ENCODE assay signal across 11 cellular contexts in the genomic region with DNA sequence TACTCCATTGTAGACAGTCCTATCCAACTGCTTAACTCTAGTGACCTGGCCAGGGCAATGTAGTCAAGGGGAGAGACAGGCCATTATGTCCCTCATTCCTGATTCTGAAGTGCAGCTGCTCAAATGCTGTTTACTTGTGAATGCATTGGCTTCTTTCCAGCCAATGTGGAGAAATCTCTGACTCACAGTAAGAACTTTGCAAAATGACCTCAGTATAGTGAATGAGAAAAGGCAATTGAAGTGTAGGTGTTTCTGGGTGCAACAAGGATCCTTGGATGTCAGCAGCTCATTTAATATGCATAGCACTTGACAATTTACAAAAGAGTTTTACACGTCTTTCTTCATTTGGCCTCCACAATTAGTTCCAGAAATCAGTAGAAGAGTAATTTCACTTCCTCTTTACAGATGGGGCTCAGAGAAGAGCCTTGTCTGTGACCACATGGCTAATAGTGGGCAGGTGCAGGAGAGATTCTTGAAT.
DNase-seq lines count a peak whose midpoint lies in the region; ATAC-seq, FAIRE-seq and TF ChIP-seq lines count a peak whose summit lies in the region.
"Had no signal": no experiment of that assay in that cellular context is flagged by ENCODE, and none has a peak within 500 bp of the region (broad histone marks: within the 10 kb centered on the region; RNA-seq: fewer than 3 reads in every experiment).

No MANE protein-coding gene starts in this region.

- H3K27ac Mint-ChIP-seq in activated naive CD4-positive, alpha-beta T cell treated with anti-CD3 and anti-CD28 coated beads, Interleukin-2, amount 10 ng/mL, durations not matched to agents 7 days and 5 days, result no peak overlapping the region
- H3K27ac Mint-ChIP-seq: activated naive CD8-positive, alpha-beta T cell treated with anti-CD3 and anti-CD28 coated beads, Interleukin-2, amount 50 U/mL, for 24 hours had no signal

- no peak for TF ChIP-seq EP300 in GM12878 (IDR thresholded peaks at IDR 0.05; ENCODE audit: borderline replicate concordance in 1 of 2, control insufficient read depth in 1 of 2, low read depth in 2 of 2, low read length in 2 of 2)
- TF ChIP-seq EP300 in upper lobe of left lung (IDR thresholded peaks at IDR 0.05), result peak in 1 of 4 donors; percentile 77

- DNase-seq in SKM-1 treated with dmso at 0.1 percent for 144 hours (lab: John Stamatoyannopoulos, UW; ENCODE audit: unreplicated experiment) (peak; percentile 0), SKM-1 (lab: John Stamatoyannopoulos, UW; ENCODE audit: unreplicated experiment) (no peak), GM12878 (ENCODE audit: low read depth, low spot score) (peak; percentile 26), upper lobe of left lung (peak in 1 of 2 donors; percentile 65), NCI-H2171 treated with DMSO at 0.1 percent for 48 hours (lab: John Stamatoyannopoulos, UW) (no peak), GM03348 (ENCODE audit: low spot score) (no peak)
- no peak for DNase-seq in activated naive CD4-positive, alpha-beta T cell treated with anti-CD3 and anti-CD28 coated beads, Interleukin-2, amount 10 ng/mL, durations not matched to agents 7 days and 5 days
- DNase-seq: activated naive CD8-positive, alpha-beta T cell treated with anti-CD3 and anti-CD28 coated beads, Interleukin-2, amount 50 U/mL, for 24 hours; NCI-H146 had no signal

- in situ Hi-C loops in GM12878 (cut with MboI), result no loop called here

- TF ChIP-seq POLR2A in GM12878 (IDR thresholded peaks at IDR 0.05; ENCODE audit: low read depth, low read length), result no peak
- no peak for TF ChIP-seq POLR2A in upper lobe of left lung (IDR thresholded peaks at IDR 0.05)

- no peaks in the 10 kb centered on the region for H4K20me1 ChIP-seq in GM12878 (ENCODE audit: control insufficient read depth, insufficient read depth)

- H3K36me3 ChIP-seq in GM12878 (ENCODE audit: control insufficient read depth in 2 of 2, insufficient read depth in 2 of 2, low read length in 1 of 2) (no peaks in the 10 kb centered on the region), upper lobe of left lung (no peaks in the 10 kb centered on the region)

- H3K27me3 Mint-ChIP-seq in activated naive CD4-positive, alpha-beta T cell treated with anti-CD3 and anti-CD28 coated beads, Interleukin-2, amount 10 ng/mL, durations not matched to agents 7 days and 5 days, result no peaks in the 10 kb centered on the region
- H3K27me3 Mint-ChIP-seq: activated naive CD8-positive, alpha-beta T cell treated with anti-CD3 and anti-CD28 coated beads, Interleukin-2, amount 50 U/mL, for 24 hours had no signal

- no peaks in the 10 kb centered on the region for H3K36me3 Mint-ChIP-seq in activated naive CD4-positive, alpha-beta T cell treated with anti-CD3 and anti-CD28 coated beads, Interleukin-2, amount 10 ng/mL, durations not matched to agents 7 days and 5 days

- peaks cover 6% of the 10 kb centered on the region for H3K4me1 ChIP-seq in GM12878 (ENCODE audit: control insufficient read depth, insufficient read depth, low read length)
- peaks cover 5 to 26% (median 10%) of the 10 kb centered on the region in 4 donors for H3K4me1 ChIP-seq in upper lobe of left lung

- ATAC-seq in HG03103 (IDR thresholded peaks at IDR 0.05; ENCODE audit: low read depth, unreplicated experiment), result peak; percentile 88
- ATAC-seq in GM12878, result peak; percentile 92
- ATAC-seq in upper lobe of left lung (ENCODE audit: low FRiP score in 2 of 2), result peak; percentile 58 to 75
- ATAC-seq: activated naive CD8-positive, alpha-beta T cell treated with anti-CD3 and anti-CD28 coated beads, Interleukin-2, amount 50 U/mL, for 24 hours had no signal

- no peak overlapping the region for H2AFZ ChIP-seq in GM12878 (ENCODE audit: control insufficient read depth, low read depth, low read length)

- TF ChIP-seq CTCF in GM12878 (IDR thresholded peaks at IDR 0.05 in 2 of 3, conservative IDR thresholded peaks at IDR 0.05 in 1 of 3; ENCODE audit: control insufficient read depth in 2 of 3, extremely low read depth in 1 of 3, insufficient read depth in 1 of 3, low read depth in 3 of 3, low read length in 3 of 3) (no peak), upper lobe of left lung (IDR thresholded peaks at IDR 0.05) (no peak)

- CTCF ChIA-PET in GM12878 (lab: Yijun Ruan, JAX), result interaction anchor here (0.6 to 1.0 kb wide), 2 partner anchors 138 to 279 kb away, joined by 3 read pairs; no protein-coding TSS in a partner anchor
- CTCF ChIA-PET in activated naive CD4-positive, alpha-beta T cell treated with anti-CD3 and anti-CD28 coated beads, Interleukin-2, amount 10 ng/mL, durations not matched to agents 7 days and 5 days (lab: Charles Lee), result no interaction called here

- H3K9ac ChIP-seq in GM12878 (ENCODE audit: control insufficient read depth, insufficient read depth, low read length), result no peak overlapping the region

- TF ChIP-seq RAD21 in GM12878 (IDR thresholded peaks at IDR 0.05; ENCODE audit: insufficient read depth, low read depth, low read length), result no peak

- H3K9me3 Mint-ChIP-seq in activated naive CD4-positive, alpha-beta T cell treated with anti-CD3 and anti-CD28 coated beads, Interleukin-2, amount 10 ng/mL, durations not matched to agents 7 days and 5 days, result no peaks in the 10 kb centered on the region
- H3K9me3 Mint-ChIP-seq: activated naive CD8-positive, alpha-beta T cell treated with anti-CD3 and anti-CD28 coated beads, Interleukin-2, amount 50 U/mL, for 24 hours; neural crest cell had no signal

- BruUV-seq in GM12878 (replicated peaks; lab: Mats Ljungman, UMichigan), result no TSS peak

- WGBS in GM12878 (ENCODE audit: insufficient coverage, insufficient replicate concordance, low lambda C conversion rate, missing lambda C conversion rate), result 0% methylated on average over 1 of the region's 1 CpG
- 16 to 38% methylated on average over 1 of the region's 1 CpG for WGBS in upper lobe of left lung, 2 donors

- no peak for FAIRE-seq in GM12878 (lab: Jason Lieb, UNC)

- no peak overlapping the region for H3K4me3 Mint-ChIP-seq in activated naive CD4-positive, alpha-beta T cell treated with anti-CD3 and anti-CD28 coated beads, Interleukin-2, amount 10 ng/mL, durations not matched to agents 7 days and 5 days
- H3K4me3 Mint-ChIP-seq: activated naive CD8-positive, alpha-beta T cell treated with anti-CD3 and anti-CD28 coated beads, Interleukin-2, amount 50 U/mL, for 24 hours; neural crest cell had no signal

- H3K27me3 ChIP-seq in GM12878 (replicated peaks in 1 of 2; ENCODE audit: control insufficient read depth in 2 of 2, insufficient read depth in 2 of 2, low read length in 1 of 2) (no peaks in the 10 kb centered on the region; a peak in 1 of 4 replicates), upper lobe of left lung (no peaks in the 10 kb centered on the region)

- H3K27ac ChIP-seq in GM12878 (ENCODE audit: control insufficient read depth, insufficient read depth) (no peak overlapping the region), upper lobe of left lung (no peak overlapping the region)

- RAD21 ChIA-PET in GM12878 (lab: Charles Lee; ENCODE audit: unreplicated experiment), result no interaction called here

- intact Hi-C loops in GM12878 (cut with micrococcal nuclease; ENCODE audit: unreplicated experiment), result no loop called here

- peak overlapping the region; percentile 0; the same call in 1 of the 2 replicates for H3K4me2 ChIP-seq in GM12878 (ENCODE audit: control insufficient read depth, insufficient read depth)

- POLR2A ChIA-PET in GM12878 (lab: Charles Lee), result no interaction called here

- H3K9me3 ChIP-seq in GM12878 (replicated peaks; ENCODE audit: control insufficient read depth, insufficient read depth, low read length) (no peaks in the 10 kb centered on the region), upper lobe of left lung (no peaks in the 10 kb centered on the region)

- SMC1A ChIA-PET in GM12878 (lab: Charles Lee; ENCODE audit: uncharacterized antibody, unreplicated experiment), result no interaction called here

- no peaks in the 10 kb centered on the region for H3K4me1 Mint-ChIP-seq in activated naive CD4-positive, alpha-beta T cell treated with anti-CD3 and anti-CD28 coated beads, Interleukin-2, amount 10 ng/mL, durations not matched to agents 7 days and 5 days
- H3K4me1 Mint-ChIP-seq: activated naive CD8-positive, alpha-beta T cell treated with anti-CD3 and anti-CD28 coated beads, Interleukin-2, amount 50 U/mL, for 24 hours had no signal

- no peaks in the 10 kb centered on the region for H3K79me2 ChIP-seq in GM12878 (ENCODE audit: control insufficient read depth, insufficient read depth, low read length)

- H3K4me3 ChIP-seq in GM12878 (no peak overlapping the region), upper lobe of left lung (no peak overlapping the region)

TF ChIP-seq in GM12878, 131 proteins besides CTCF, POLR2A, EP300 and RAD21 (continues in another document):
- TF ChIP-seq SRF (IDR thresholded peaks at IDR 0.05; ENCODE audit: low read depth in 2 of 2, low read length in 2 of 2) (no peak), ATF3 (IDR thresholded peaks at IDR 0.05; ENCODE audit: borderline replicate concordance, extremely low read depth, low read depth, low read length) (no peak), MEF2A (IDR thresholded peaks at IDR 0.05; ENCODE audit: insufficient read depth, low read depth, low read length) (no peak), MEF2B (IDR thresholded peaks at IDR 0.05; ENCODE audit: partially characterized antibody, poor library complexity, severe bottlenecking) (peak; percentile 13), TCF12 (IDR thresholded peaks at IDR 0.05; ENCODE audit: low read depth, low read length) (no peak), JUNB (IDR thresholded peaks at IDR 0.05) (peak; percentile 29), IRF3 (IDR thresholded peaks at IDR 0.05) (no peak), RUNX3 (IDR thresholded peaks at IDR 0.05; ENCODE audit: low read length) (peak; percentile 59), BACH1 (IDR thresholded peaks at IDR 0.05; ENCODE audit: borderline replicate concordance) (no peak), JUND (IDR thresholded peaks at IDR 0.05; ENCODE audit: low read depth, low read length) (no peak), IKZF1 (conservative IDR thresholded peaks at IDR 0.05) (no peak), MTA2 (IDR thresholded peaks at IDR 0.05; ENCODE audit: low read depth) (peak; percentile 43)

Comparison
In these comparisons a context has a peak if more than half of its experiments do, and no peak if none do; other contexts are left out.
1. DNase-seq: peak in SKM-1 treated with dmso at 0.1 percent for 144 hours (single experiment) and GM12878 (single experiment); none in SKM-1 (single experiment), activated naive CD4-positive, alpha-beta T cell treated with anti-CD3 and anti-CD28 coated beads, Interleukin-2, amount 10 ng/mL, durations not matched to agents 7 days and 5 days (single experiment), NCI-H2171 treated with DMSO at 0.1 percent for 48 hours (single experiment) and GM03348 (single experiment).
2. Peak in every context shown above with its lines, with median percentiles within 50 percentile points of each other: ATAC-seq.